In the genomic region with DNA sequence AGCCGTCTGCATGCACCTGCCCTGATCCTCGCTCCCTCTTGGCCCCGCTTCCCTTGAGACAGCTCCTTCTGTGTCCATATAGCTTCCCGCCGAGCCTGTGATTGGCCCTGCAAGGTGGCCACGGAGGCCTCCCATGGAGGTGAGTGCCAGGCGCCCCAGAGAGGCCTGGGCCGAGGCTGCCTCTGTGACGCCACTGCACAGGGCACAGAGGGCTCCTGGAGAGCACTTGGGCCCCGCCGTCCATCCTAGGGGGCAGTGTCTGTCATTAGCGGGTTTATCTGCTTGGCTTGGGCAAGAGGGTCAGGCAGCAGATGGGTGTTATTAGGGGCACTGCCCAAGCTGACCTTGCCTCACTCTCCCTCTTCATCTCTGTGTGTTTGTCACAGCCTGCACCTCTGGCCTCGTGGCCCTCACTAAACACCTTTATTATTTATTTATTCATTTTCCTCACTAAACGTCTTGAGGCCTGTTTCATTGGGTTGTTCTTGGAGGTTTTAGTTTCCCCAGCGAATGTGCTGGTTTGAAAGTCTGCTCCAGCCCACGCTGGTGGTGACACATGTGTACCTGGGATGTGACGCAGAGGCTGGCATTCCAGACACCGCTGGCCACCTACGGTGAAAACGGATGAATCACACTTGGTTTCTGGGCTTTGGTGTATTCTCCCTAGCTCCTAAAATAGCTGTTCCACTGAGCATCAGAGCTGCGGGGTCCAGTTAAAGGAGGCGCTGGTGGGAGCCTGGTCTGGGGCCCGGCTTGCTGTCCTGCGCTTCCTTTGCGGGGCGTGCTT, we compare ENCODE assay signal across 1 cellular context.
TF ChIP-seq lines count a peak whose summit lies in the region.

No MANE protein-coding gene starts in this region.

TF ChIP-seq in HEK293, 187 proteins besides CTCF, POLR2A, EP300 and RAD21 (continued from another document and continues in another):
- TF ChIP-seq, protein P1, sequence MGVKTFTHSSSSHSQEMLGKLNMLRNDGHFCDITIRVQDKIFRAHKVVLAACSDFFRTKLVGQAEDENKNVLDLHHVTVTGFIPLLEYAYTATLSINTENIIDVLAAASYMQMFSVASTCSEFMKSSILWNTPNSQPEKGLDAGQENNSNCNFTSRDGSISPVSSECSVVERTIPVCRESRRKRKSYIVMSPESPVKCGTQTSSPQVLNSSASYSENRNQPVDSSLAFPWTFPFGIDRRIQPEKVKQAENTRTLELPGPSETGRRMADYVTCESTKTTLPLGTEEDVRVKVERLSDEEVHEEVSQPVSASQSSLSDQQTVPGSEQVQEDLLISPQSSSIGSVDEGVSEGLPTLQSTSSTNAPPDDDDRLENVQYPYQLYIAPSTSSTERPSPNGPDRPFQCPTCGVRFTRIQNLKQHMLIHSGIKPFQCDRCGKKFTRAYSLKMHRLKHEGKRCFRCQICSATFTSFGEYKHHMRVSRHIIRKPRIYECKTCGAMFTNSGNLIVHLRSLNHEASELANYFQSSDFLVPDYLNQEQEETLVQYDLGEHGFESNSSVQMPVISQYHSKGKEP (tag by site-specific recombination; IDR thresholded peaks at IDR 0.05), result no peak
- TF ChIP-seq ZNF571 (tag by site-specific recombination; IDR thresholded peaks at IDR 0.05) (no peak), EGR2 (tag by site-specific recombination; IDR thresholded peaks at IDR 0.05; ENCODE audit: low read depth) (peak; percentile 79; the same call in 1 of the 2 replicates), ZFHX2 (tag by site-specific recombination; conservative IDR thresholded peaks at IDR 0.05) (peak; percentile 78), ZNF792 (tag by site-specific recombination; IDR thresholded peaks at IDR 0.05) (no peak), KLF9 (tag by site-specific recombination; IDR thresholded peaks at IDR 0.05; ENCODE audit: low read depth) (no peak), REPIN1 (tag by site-specific recombination; IDR thresholded peaks at IDR 0.05; ENCODE audit: low read depth) (no peak), ZBTB21 (tag by site-specific recombination; IDR thresholded peaks at IDR 0.05) (no peak), ZNF266 (tag by site-specific recombination; IDR thresholded peaks at IDR 0.05; ENCODE audit: low read depth) (no peak), ZBTB1 (tag by site-specific recombination; IDR thresholded peaks at IDR 0.05) (no peak), ZNF600 (tag by site-specific recombination; IDR thresholded peaks at IDR 0.05) (peak; percentile 65), ZNF701 (tag by site-specific recombination; IDR thresholded peaks at IDR 0.05) (no peak), GLI4 (tag by site-specific recombination; IDR thresholded peaks at IDR 0.05) (no peak), ZNF354C (tag by site-specific recombination; IDR thresholded peaks at IDR 0.05; ENCODE audit: borderline replicate concordance, low read depth) (no peak), ZNF311 (tag by site-specific recombination; IDR thresholded peaks at IDR 0.05; ENCODE audit: borderline replicate concordance) (no peak), ZNF324 (tag by site-specific recombination; IDR thresholded peaks at IDR 0.05) (no peak), ZIC2 (tag by site-specific recombination; IDR thresholded peaks at IDR 0.05) (peak; percentile 47; the same call in 1 of the 2 replicates), PRDM1 (tag by site-specific recombination; IDR thresholded peaks at IDR 0.05) (peak; percentile 30; the same call in 1 of the 2 replicates), SETDB1 (IDR thresholded peaks at IDR 0.05; ENCODE audit: insufficient read length, low read length) (no peak), ZNF776 (tag by site-specific recombination; IDR thresholded peaks at IDR 0.05; ENCODE audit: borderline replicate concordance) (no peak), TCF7L2 (IDR thresholded peaks at IDR 0.05; ENCODE audit: borderline replicate concordance, low read depth, low read length) (no peak), ZNF169 (tag by site-specific recombination; IDR thresholded peaks at IDR 0.05) (no peak), ZNF112 (tag by site-specific recombination; IDR thresholded peaks at IDR 0.05) (no peak), ZNF624 (tag by site-specific recombination; IDR thresholded peaks at IDR 0.05) (no peak), ZNF560 (tag by site-specific recombination; IDR thresholded peaks at IDR 0.05; ENCODE audit: borderline replicate concordance) (no peak), ZNF677 (tag by site-specific recombination; IDR thresholded peaks at IDR 0.05) (no peak)
- TF ChIP-seq, protein P2, sequence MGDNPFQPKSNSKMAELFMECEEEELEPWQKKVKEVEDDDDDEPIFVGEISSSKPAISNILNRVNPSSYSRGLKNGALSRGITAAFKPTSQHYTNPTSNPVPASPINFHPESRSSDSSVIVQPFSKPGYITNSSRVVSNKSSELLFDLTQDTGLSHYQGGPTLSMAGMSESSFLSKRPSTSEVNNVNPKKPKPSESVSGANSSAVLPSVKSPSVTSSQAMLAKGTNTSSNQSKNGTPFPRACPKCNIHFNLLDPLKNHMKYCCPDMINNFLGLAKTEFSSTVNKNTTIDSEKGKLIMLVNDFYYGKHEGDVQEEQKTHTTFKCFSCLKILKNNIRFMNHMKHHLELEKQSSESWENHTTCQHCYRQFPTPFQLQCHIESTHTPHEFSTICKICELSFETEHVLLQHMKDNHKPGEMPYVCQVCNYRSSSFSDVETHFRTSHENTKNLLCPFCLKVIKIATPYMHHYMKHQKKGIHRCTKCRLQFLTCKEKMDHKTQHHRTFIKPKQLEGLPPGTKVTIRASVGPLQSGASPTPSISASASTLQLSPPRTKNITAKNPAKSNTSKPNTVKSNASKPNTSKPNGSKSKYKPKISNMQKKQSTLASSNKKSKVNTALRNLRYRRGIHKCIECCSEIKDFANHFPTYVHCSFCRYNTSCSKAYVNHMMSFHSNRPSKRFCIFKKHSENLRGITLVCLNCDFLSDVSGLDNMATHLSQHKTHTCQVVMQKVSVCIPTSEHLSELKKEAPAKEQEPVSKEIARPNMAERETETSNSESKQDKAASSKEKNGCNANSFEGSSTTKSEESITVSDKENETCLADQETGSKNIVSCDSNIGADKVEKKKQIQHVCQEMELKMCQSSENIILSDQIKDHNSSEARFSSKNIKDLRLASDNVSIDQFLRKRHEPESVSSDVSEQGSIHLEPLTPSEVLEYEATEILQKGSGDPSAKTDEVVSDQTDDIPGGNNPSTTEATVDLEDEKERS (tag by site-specific recombination; IDR thresholded peaks at IDR 0.05), result no peak
- TF ChIP-seq, protein P3, sequence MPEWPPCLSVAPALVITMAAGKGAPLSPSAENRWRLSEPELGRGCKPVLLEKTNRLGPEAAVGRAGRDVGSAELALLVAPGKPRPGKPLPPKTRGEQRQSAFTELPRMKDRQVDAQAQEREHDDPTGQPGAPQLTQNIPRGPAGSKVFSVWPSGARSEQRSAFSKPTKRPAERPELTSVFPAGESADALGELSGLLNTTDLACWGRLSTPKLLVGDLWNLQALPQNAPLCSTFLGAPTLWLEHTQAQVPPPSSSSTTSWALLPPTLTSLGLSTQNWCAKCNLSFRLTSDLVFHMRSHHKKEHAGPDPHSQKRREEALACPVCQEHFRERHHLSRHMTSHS (tag by site-specific recombination; IDR thresholded peaks at IDR 0.05), result no peak
- TF ChIP-seq, protein P4, sequence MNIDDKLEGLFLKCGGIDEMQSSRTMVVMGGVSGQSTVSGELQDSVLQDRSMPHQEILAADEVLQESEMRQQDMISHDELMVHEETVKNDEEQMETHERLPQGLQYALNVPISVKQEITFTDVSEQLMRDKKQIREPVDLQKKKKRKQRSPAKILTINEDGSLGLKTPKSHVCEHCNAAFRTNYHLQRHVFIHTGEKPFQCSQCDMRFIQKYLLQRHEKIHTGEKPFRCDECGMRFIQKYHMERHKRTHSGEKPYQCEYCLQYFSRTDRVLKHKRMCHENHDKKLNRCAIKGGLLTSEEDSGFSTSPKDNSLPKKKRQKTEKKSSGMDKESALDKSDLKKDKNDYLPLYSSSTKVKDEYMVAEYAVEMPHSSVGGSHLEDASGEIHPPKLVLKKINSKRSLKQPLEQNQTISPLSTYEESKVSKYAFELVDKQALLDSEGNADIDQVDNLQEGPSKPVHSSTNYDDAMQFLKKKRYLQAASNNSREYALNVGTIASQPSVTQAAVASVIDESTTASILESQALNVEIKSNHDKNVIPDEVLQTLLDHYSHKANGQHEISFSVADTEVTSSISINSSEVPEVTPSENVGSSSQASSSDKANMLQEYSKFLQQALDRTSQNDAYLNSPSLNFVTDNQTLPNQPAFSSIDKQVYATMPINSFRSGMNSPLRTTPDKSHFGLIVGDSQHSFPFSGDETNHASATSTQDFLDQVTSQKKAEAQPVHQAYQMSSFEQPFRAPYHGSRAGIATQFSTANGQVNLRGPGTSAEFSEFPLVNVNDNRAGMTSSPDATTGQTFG (tag by site-specific recombination; IDR thresholded peaks at IDR 0.05; ENCODE audit: borderline replicate concordance), result no peak
- TF ChIP-seq, protein P5, sequence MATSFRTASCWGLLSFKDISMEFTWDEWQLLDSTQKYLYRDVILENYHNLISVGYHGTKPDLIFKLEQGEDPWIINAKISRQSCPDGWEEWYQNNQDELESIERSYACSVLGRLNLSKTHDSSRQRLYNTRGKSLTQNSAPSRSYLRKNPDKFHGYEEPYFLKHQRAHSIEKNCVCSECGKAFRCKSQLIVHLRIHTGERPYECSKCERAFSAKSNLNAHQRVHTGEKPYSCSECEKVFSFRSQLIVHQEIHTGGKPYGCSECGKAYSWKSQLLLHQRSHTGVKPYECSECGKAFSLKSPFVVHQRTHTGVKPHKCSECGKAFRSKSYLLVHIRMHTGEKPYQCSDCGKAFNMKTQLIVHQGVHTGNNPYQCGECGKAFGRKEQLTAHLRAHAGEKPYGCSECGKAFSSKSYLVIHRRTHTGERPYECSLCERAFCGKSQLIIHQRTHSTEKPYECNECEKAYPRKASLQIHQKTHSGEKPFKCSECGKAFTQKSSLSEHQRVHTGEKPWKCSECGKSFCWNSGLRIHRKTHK (tag by site-specific recombination; IDR thresholded peaks at IDR 0.05), result no peak
- TF ChIP-seq, protein P6, sequence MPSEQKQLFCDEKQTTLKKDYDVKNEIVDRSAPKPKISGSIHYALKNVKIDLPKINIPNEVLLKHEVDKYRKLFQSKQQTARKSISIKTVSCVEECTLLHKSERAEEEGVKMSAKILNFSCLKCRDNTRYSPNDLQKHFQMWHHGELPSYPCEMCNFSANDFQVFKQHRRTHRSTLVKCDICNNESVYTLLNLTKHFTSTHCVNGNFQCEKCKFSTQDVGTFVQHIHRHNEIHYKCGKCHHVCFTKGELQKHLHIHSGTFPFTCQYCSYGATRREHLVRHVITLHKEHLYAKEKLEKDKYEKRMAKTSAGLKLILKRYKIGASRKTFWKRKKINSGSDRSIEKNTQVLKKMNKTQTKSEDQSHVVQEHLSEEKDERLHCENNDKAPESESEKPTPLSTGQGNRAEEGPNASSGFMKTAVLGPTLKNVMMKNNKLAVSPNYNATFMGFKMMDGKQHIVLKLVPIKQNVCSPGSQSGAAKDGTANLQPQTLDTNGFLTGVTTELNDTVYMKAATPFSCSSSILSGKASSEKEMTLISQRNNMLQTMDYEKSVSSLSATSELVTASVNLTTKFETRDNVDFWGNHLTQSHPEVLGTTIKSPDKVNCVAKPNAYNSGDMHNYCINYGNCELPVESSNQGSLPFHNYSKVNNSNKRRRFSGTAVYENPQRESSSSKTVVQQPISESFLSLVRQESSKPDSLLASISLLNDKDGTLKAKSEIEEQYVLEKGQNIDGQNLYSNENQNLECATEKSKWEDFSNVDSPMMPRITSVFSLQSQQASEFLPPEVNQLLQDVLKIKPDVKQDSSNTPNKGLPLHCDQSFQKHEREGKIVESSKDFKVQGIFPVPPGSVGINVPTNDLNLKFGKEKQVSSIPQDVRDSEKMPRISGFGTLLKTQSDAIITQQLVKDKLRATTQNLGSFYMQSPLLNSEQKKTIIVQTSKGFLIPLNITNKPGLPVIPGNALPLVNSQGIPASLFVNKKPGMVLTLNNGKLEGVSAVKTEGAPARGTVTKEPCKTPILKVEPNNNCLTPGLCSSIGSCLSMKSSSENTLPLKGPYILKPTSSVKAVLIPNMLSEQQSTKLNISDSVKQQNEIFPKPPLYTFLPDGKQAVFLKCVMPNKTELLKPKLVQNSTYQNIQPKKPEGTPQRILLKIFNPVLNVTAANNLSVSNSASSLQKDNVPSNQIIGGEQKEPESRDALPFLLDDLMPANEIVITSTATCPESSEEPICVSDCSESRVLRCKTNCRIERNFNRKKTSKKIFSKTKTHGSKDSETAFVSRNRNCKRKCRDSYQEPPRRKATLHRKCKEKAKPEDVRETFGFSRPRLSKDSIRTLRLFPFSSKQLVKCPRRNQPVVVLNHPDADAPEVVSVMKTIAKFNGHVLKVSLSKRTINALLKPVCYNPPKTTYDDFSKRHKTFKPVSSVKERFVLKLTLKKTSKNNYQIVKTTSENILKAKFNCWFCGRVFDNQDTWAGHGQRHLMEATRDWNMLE (tag by site-specific recombination; conservative IDR thresholded peaks at IDR 0.05; ENCODE audit: low read depth), result no peak
- TF ChIP-seq, protein P7, sequence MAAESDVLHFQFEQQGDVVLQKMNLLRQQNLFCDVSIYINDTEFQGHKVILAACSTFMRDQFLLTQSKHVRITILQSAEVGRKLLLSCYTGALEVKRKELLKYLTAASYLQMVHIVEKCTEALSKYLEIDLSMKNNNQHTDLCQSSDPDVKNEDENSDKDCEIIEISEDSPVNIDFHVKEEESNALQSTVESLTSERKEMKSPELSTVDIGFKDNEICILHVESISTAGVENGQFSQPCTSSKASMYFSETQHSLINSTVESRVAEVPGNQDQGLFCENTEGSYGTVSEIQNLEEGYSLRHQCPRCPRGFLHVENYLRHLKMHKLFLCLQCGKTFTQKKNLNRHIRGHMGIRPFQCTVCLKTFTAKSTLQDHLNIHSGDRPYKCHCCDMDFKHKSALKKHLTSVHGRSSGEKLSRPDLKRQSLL (tag by site-specific recombination; IDR thresholded peaks at IDR 0.05), result no peak
- TF ChIP-seq, protein P8, sequence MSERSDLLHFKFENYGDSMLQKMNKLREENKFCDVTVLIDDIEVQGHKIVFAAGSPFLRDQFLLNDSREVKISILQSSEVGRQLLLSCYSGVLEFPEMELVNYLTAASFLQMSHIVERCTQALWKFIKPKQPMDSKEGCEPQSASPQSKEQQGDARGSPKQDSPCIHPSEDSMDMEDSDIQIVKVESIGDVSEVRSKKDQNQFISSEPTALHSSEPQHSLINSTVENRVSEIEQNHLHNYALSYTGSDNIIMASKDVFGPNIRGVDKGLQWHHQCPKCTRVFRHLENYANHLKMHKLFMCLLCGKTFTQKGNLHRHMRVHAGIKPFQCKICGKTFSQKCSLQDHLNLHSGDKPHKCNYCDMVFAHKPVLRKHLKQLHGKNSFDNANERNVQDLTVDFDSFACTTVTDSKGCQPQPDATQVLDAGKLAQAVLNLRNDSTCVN (tag by site-specific recombination; optimal IDR thresholded peaks at IDR 0.05), result no peak
